In the genomic region with DNA sequence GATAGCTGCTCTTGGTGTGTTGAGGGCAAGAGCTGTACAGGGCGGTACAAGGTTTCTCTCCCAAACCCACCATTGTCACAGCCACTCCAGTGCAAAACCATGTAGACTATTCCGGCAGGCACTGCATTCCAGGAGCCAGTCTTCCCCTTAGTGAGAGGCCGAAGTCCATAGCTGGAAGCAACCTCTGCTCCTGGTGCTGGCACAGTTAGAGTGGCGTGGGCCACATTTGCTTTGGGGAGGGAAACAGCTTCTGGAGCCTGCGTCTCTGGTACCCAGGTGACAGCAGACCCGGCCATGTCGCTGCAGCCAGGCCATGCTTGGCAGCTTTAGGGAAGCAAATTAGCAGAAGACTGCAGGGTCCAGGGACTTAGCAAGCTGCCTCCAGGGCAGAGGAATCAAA, we compare ENCODE assay signal across 12 cellular contexts.
"Had no signal": no experiment of that assay in that cellular context is flagged by ENCODE, and none has a peak within 500 bp of the region (broad histone marks: within the 10 kb centered on the region; RNA-seq: fewer than 3 reads in every experiment).

No MANE protein-coding gene starts in this region.

- H3K9me3 ChIP-seq: heart left ventricle, lower lobe of right lung had no signal

- H3K36me3 ChIP-seq: heart left ventricle, lower lobe of right lung had no signal

- ATAC-seq: heart left ventricle; left colon; lower lobe of right lung; naive thymus-derived CD4-positive, alpha-beta T cell had no signal

- DNase-seq: cortex of kidney; effector CD8-positive, alpha-beta T cell; left colon; lower lobe of right lung; mesenchymal stem cell; naive thymus-derived CD4-positive, alpha-beta T cell; small intestine; stimulated activated CD4-positive, alpha-beta T cell treated with anti-CD3 and anti-CD28 coated beads, Interleukin-12 subunit alpha, Interleukin-12 subunit beta, amount 100 ng/mL, for 4 hours; stimulated activated naive CD4-positive, alpha-beta T cell treated with Interleukin-2 at 50 U/mL for 16 hours; trophoblast cell had no signal

- H3K4me1 ChIP-seq: heart left ventricle, lower lobe of right lung had no signal

- H3K27ac ChIP-seq: heart left ventricle, lower lobe of right lung had no signal

- H3K4me3 ChIP-seq: dorsolateral prefrontal cortex, heart left ventricle, lower lobe of right lung had no signal
